Comparison of ENCODE assay signal across 2 cellular contexts in the genomic region with DNA sequence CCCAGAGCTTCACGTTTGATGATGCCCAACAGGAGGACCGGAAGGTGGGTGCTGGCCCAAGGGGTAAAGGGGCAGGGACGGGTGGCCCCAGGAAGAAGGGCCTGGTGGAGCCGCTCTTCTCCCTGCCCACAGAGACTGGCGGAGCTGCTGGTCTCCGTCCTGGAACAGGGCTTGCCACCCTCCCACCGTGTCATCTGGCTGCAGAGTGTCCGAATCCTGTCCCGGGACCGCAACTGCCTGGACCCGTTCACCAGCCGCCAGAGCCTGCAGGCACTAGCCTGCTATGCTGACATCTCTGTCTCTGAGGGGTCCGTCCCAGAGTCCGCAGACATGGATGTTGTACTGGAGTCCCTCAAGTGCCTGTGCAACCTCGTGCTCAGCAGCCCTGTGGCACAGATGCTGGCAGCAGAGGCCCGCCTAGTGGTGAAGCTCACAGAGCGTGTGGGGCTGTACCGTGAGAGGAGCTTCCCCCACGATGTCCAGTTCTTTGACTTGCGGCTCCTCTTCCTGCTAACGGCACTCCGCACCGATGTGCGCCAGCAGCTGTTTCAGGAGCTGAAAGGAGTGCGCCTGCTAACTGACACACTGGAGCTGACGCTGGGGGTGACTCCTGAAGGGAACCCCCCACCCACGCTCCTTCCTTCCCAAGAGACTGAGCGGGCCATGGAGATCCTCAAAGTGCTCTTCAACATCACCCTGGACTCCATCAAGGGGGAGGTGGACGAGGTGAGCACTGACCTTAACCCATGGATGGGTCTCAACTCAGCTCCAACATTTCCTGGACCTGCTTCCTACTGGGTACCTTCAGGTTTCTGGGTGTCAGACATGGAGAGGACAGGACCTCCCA.
TF ChIP-seq lines count a peak whose summit lies in the region.

No MANE protein-coding gene starts in this region.

TF ChIP-seq in SK-N-SH, 30 proteins besides CTCF, POLR2A, EP300 and RAD21 (continued from another document):
- TF ChIP-seq RXRA (IDR thresholded peaks at IDR 0.05; ENCODE audit: borderline replicate concordance, low read depth) (no peak), POLR2AphosphoS5 (IDR thresholded peaks at IDR 0.05; ENCODE audit: low read depth, low read length) (no peak), TEAD4 (IDR thresholded peaks at IDR 0.05; ENCODE audit: borderline replicate concordance, insufficient read depth) (no peak)

TF ChIP-seq in SK-N-SH treated with all-trans-retinoic acid at 6 μM for 48 hours, 23 proteins besides CTCF, POLR2A, EP300 and RAD21:
- TF ChIP-seq, protein P1, sequence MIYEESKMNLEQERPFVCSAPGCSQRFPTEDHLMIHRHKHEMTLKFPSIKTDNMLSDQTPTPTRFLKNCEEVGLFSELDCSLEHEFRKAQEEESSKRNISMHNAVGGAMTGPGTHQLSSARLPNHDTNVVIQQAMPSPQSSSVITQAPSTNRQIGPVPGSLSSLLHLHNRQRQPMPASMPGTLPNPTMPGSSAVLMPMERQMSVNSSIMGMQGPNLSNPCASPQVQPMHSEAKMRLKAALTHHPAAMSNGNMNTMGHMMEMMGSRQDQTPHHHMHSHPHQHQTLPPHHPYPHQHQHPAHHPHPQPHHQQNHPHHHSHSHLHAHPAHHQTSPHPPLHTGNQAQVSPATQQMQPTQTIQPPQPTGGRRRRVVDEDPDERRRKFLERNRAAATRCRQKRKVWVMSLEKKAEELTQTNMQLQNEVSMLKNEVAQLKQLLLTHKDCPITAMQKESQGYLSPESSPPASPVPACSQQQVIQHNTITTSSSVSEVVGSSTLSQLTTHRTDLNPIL (CRISPR knock-in tag; IDR thresholded peaks at IDR 0.05; ENCODE audit: low read depth): no peak
- no peak for TF ChIP-seq OSR1 (CRISPR knock-in tag; IDR thresholded peaks at IDR 0.05)
- TF ChIP-seq, protein P2, sequence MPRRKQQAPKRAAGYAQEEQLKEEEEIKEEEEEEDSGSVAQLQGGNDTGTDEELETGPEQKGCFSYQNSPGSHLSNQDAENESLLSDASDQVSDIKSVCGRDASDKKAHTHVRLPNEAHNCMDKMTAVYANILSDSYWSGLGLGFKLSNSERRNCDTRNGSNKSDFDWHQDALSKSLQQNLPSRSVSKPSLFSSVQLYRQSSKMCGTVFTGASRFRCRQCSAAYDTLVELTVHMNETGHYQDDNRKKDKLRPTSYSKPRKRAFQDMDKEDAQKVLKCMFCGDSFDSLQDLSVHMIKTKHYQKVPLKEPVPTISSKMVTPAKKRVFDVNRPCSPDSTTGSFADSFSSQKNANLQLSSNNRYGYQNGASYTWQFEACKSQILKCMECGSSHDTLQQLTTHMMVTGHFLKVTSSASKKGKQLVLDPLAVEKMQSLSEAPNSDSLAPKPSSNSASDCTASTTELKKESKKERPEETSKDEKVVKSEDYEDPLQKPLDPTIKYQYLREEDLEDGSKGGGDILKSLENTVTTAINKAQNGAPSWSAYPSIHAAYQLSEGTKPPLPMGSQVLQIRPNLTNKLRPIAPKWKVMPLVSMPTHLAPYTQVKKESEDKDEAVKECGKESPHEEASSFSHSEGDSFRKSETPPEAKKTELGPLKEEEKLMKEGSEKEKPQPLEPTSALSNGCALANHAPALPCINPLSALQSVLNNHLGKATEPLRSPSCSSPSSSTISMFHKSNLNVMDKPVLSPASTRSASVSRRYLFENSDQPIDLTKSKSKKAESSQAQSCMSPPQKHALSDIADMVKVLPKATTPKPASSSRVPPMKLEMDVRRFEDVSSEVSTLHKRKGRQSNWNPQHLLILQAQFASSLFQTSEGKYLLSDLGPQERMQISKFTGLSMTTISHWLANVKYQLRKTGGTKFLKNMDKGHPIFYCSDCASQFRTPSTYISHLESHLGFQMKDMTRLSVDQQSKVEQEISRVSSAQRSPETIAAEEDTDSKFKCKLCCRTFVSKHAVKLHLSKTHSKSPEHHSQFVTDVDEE (CRISPR knock-in tag; IDR thresholded peaks at IDR 0.05): no peak
- no peak for TF ChIP-seq ZNF8 (CRISPR knock-in tag; IDR thresholded peaks at IDR 0.05)
- TF ChIP-seq, protein P3, sequence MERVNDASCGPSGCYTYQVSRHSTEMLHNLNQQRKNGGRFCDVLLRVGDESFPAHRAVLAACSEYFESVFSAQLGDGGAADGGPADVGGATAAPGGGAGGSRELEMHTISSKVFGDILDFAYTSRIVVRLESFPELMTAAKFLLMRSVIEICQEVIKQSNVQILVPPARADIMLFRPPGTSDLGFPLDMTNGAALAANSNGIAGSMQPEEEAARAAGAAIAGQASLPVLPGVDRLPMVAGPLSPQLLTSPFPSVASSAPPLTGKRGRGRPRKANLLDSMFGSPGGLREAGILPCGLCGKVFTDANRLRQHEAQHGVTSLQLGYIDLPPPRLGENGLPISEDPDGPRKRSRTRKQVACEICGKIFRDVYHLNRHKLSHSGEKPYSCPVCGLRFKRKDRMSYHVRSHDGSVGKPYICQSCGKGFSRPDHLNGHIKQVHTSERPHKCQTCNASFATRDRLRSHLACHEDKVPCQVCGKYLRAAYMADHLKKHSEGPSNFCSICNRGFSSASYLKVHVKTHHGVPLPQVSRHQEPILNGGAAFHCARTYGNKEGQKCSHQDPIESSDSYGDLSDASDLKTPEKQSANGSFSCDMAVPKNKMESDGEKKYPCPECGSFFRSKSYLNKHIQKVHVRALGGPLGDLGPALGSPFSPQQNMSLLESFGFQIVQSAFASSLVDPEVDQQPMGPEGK (CRISPR knock-in tag; IDR thresholded peaks at IDR 0.05; ENCODE audit: borderline replicate concordance): no peak
- TF ChIP-seq ZC3H10 (CRISPR knock-in tag; IDR thresholded peaks at IDR 0.05): no peak
- TF ChIP-seq, protein P4, sequence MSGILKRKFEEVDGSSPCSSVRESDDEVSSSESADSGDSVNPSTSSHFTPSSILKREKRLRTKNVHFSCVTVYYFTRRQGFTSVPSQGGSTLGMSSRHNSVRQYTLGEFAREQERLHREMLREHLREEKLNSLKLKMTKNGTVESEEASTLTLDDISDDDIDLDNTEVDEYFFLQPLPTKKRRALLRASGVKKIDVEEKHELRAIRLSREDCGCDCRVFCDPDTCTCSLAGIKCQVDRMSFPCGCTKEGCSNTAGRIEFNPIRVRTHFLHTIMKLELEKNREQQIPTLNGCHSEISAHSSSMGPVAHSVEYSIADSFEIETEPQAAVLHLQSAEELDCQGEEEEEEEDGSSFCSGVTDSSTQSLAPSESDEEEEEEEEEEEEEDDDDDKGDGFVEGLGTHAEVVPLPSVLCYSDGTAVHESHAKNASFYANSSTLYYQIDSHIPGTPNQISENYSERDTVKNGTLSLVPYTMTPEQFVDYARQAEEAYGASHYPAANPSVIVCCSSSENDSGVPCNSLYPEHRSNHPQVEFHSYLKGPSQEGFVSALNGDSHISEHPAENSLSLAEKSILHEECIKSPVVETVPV (CRISPR knock-in tag; IDR thresholded peaks at IDR 0.05): no peak
- no peak for TF ChIP-seq TCF4 (CRISPR knock-in tag; IDR thresholded peaks at IDR 0.05; ENCODE audit: borderline replicate concordance)
- TF ChIP-seq ESRRG (CRISPR knock-in tag; IDR thresholded peaks at IDR 0.05): no peak
- TF ChIP-seq ZFP30 (CRISPR knock-in tag; IDR thresholded peaks at IDR 0.05): no peak
